Comparison of ENCODE assay signal across 1 cellular context in genomic region chr12:122669397-122670070, GRCh38.
TF ChIP-seq lines count a peak whose summit lies in the region.

No MANE protein-coding gene starts in this region.

TF ChIP-seq in GM23338, 12 proteins besides CTCF, POLR2A, EP300 and RAD21 (continued from another document):
- no peak for TF ChIP-seq ZNF462 (CRISPR knock-in tag; IDR thresholded peaks at IDR 0.05)
- TF ChIP-seq STAT1 (IDR thresholded peaks at IDR 0.05; ENCODE audit: unreplicated experiment): no peak
